Comparison of ENCODE assay signal across 2 cellular contexts in genomic region chr19:368624-369020, GRCh38.
TF ChIP-seq lines count a peak whose summit lies in the region.

No MANE protein-coding gene starts in this region.

TF ChIP-seq in GM23338, 12 proteins besides CTCF, POLR2A, EP300 and RAD21:
- TF ChIP-seq ZNF331 (CRISPR knock-in tag; IDR thresholded peaks at IDR 0.05; ENCODE audit: low read depth) (no peak), POLR2AphosphoS5 (IDR thresholded peaks at IDR 0.05; ENCODE audit: low read depth) (no peak), NANOG (IDR thresholded peaks at IDR 0.05; ENCODE audit: borderline replicate concordance) (no peak), STAT1 (IDR thresholded peaks at IDR 0.05; ENCODE audit: unreplicated experiment) (no peak), REST (IDR thresholded peaks at IDR 0.05; ENCODE audit: unreplicated experiment) (no peak), ZNF462 (CRISPR knock-in tag; IDR thresholded peaks at IDR 0.05) (no peak), CREB1 (CRISPR knock-in tag; IDR thresholded peaks at IDR 0.05; ENCODE audit: low read depth) (no peak), EZH2 (IDR thresholded peaks at IDR 0.05; ENCODE audit: low read depth, unreplicated experiment) (no peak), JUNB (IDR thresholded peaks at IDR 0.05; ENCODE audit: unreplicated experiment) (no peak)

TF ChIP-seq in K562, 482 proteins besides CTCF, POLR2A, EP300 and RAD21:
- no peak for TF ChIP-seq CXXC5 (CRISPR knock-in tag; IDR thresholded peaks at IDR 0.05)
- TF ChIP-seq EZH2 (IDR thresholded peaks at IDR 0.05; ENCODE audit: borderline replicate concordance, low read depth, low read length): 0 out of 2 replicates have a peak, but pooled peaks have one; percentile 25
